ENCODE assay signal across 14 cellular contexts in the genomic region with DNA sequence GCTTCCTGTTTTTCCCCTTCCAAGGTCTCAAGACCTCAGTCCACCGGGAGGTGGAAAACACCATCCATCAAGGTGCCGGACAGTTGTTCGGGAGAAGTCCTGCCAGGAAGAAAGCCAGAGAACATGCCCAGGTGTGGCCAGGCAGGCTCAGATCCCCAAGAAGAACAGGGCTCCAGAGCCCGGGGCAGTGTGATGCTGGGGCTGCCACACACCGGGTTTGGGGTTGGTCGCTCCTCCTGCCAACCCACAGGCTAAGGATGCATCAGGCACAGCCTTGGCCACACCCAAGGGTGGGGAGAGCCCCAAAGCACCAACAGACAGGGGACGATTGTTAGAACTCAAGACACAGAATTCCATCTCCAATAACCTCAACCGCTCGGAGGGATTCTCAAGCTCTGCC.
"Had no signal": no experiment of that assay in that cellular context is flagged by ENCODE, and none has a peak within 500 bp of the region (broad histone marks: within the 10 kb centered on the region; RNA-seq: fewer than 3 reads in every experiment).

No MANE protein-coding gene starts in this region.

- H3K4me2 ChIP-seq: smooth muscle cell had no signal

- H3K27me3 ChIP-seq: SJCRH30, tibial nerve had no signal

- H3K4me3 ChIP-seq: lung, SJCRH30, smooth muscle cell, tibial nerve had no signal

- H3K9ac ChIP-seq: parathyroid adenoma had no signal

- H3K9me3 ChIP-seq: SJCRH30, tibial nerve had no signal

- H3K27ac ChIP-seq: parathyroid adenoma, SJCRH30 had no signal

- H2AFZ ChIP-seq: parathyroid adenoma had no signal

- H3K36me3 ChIP-seq: SJCRH30, tibial nerve had no signal

- FAIRE-seq: colon had no signal

- DNase-seq: activated CD4-positive, alpha-beta T cell treated with anti-CD3 and anti-CD28 coated beads for 1 hour; activated CD4-positive, alpha-beta T cell treated with anti-CD3 and anti-CD28 coated beads, Interleukin-2, amount 50 U/mL, for 48 hours; activated gamma-delta T cell treated with Interleukin-2 at 50 U/mL for 16 hours; activated naive CD8-positive, alpha-beta T cell treated with anti-CD3 and anti-CD28 coated beads, Interleukin-2, amount 10 ng/mL, durations not matched to agents 7 days and 5 days; activated T-cell treated with anti-CD3 and anti-CD28 coated beads, Interleukin-2, amount 50 U/mL, for 4 hours; anterior cingulate cortex; effector CD4-positive, alpha-beta T cell; SJCRH30; T-helper 9 cell had no signal
